Comparison of ENCODE assay signal across 12 cellular contexts in genomic region chr18:58970943-58971799, GRCh38.
DNase-seq lines count a peak whose midpoint lies in the region; ATAC-seq and TF ChIP-seq lines count a peak whose summit lies in the region.
"Had no signal": no experiment of that assay in that cellular context is flagged by ENCODE, and none has a peak within 500 bp of the region (broad histone marks: within the 10 kb centered on the region; RNA-seq: fewer than 3 reads in every experiment).

No MANE protein-coding gene starts in this region.

- no peak overlapping the region for H3K27ac Mint-ChIP-seq in CD4-positive, alpha-beta T cell

- H3K4me1 ChIP-seq in mammary epithelial cell (ENCODE audit: insufficient read depth, low read length), result no peaks in the 10 kb centered on the region

- H3K27me3 Mint-ChIP-seq in CD4-positive, alpha-beta T cell, result peaks cover 42% of the 10 kb centered on the region

- H3K4me2 ChIP-seq in mammary epithelial cell (ENCODE audit: insufficient read depth, low read depth, low read length), result no peak overlapping the region

- no peaks in the 10 kb centered on the region for H3K9me3 Mint-ChIP-seq in CD4-positive, alpha-beta T cell

- POLR2A ChIA-PET in CD4-positive, alpha-beta T cell (lab: Charles Lee), result no interaction called here

- no peak overlapping the region for H3K9ac ChIP-seq in mammary epithelial cell (ENCODE audit: insufficient read depth, low read length)

- DNase-seq in mammary epithelial cell, result no peak
- DNase-seq in NCI-H1930 (lab: John Stamatoyannopoulos, UW), result no peak
- no peak for DNase-seq in CD4-positive, alpha-beta T cell
- DNase-seq in activated CD4-positive, alpha-beta T cell treated with anti-CD3 and anti-CD28 coated beads for 48 hours, result no peak
- DNase-seq: activated naive CD4-positive, alpha-beta T cell treated with anti-CD3 and anti-CD28 coated beads, Interleukin-2, amount 50 U/mL, for 16 hours; kidney; stimulated activated naive CD4-positive, alpha-beta T cell had no signal

- no peaks in the 10 kb centered on the region for H3K9me3 ChIP-seq in mammary epithelial cell (replicated peaks; ENCODE audit: insufficient read depth, low read length)
- no peaks in the 10 kb centered on the region for H3K9me3 ChIP-seq in CD4-positive, alpha-beta T cell (ENCODE audit: control insufficient read depth, low read length)

- H3K4me3 Mint-ChIP-seq in CD4-positive, alpha-beta T cell, result no peak overlapping the region

- no peaks in the 10 kb centered on the region for H3K4me1 Mint-ChIP-seq in CD4-positive, alpha-beta T cell (ENCODE audit: low read depth)

- dilution Hi-C loops in mammary epithelial cell (cut with HindIII; ENCODE audit: low sequenced_read_pairs), result no loop called here

- BruUV-seq in mammary epithelial cell (replicated peaks; lab: Mats Ljungman, UMichigan), result no TSS peak

- no peak overlapping the region for H2AFZ ChIP-seq in mammary epithelial cell (ENCODE audit: low read depth, low read length)

- ATAC-seq in GM18519 (IDR thresholded peaks at IDR 0.05; ENCODE audit: low FRiP score, unreplicated experiment) (peak; percentile 52), GM21717 (IDR thresholded peaks at IDR 0.05; ENCODE audit: unreplicated experiment) (peak; percentile 77), HG03342 (IDR thresholded peaks at IDR 0.05; ENCODE audit: unreplicated experiment) (peak; percentile 81)
- no peak for ATAC-seq in CD4-positive, alpha-beta T cell (ENCODE audit: poor library complexity)

- intact Hi-C loops in mammary epithelial cell (cut with micrococcal nuclease), result no loop called here
- intact Hi-C loops in CD4-positive, alpha-beta T cell (cut with DNase I, micrococcal nuclease), result no loop called here

- H4K20me1 ChIP-seq in mammary epithelial cell (ENCODE audit: insufficient read depth, low read length), result no peaks in the 10 kb centered on the region

- WGBS in mammary epithelial cell (ENCODE audit: low coverage, missing lambda C conversion rate), result 93% methylated on average over 14 of the region's 14 CpGs

- no peak for TF ChIP-seq CTCF in mammary epithelial cell (conservative IDR thresholded peaks at IDR 0.05 in 1 of 2, IDR thresholded peaks at IDR 0.05 in 1 of 2; ENCODE audit: extremely low read depth in 1 of 2, insufficient read depth in 1 of 2, low read depth in 1 of 2, low read length in 2 of 2)
- TF ChIP-seq CTCF in CD4-positive, alpha-beta T cell (IDR thresholded peaks at IDR 0.05), result no peak

- peaks cover 8% of the 10 kb centered on the region for H3K36me3 ChIP-seq in mammary epithelial cell (ENCODE audit: insufficient read depth, low read length)

- no peaks in the 10 kb centered on the region for H3K27me3 ChIP-seq in mammary epithelial cell (ENCODE audit: insufficient read depth, low read length)
- no peaks in the 10 kb centered on the region for H3K27me3 ChIP-seq in CD4-positive, alpha-beta T cell (ENCODE audit: control insufficient read depth, insufficient read depth, low read length)

- in situ Hi-C loops in mammary epithelial cell (cut with MboI; ENCODE audit: low sequenced_read_pairs in 2 of 2), result no loop called here

- CTCF ChIA-PET in mammary epithelial cell (lab: Charles Lee; ENCODE audit: low non-redundant PET), result no interaction called here
- CTCF ChIA-PET in CD4-positive, alpha-beta T cell (lab: Charles Lee), result no interaction called here

- H3K79me2 ChIP-seq in mammary epithelial cell (ENCODE audit: insufficient read depth, low read length), result no peaks in the 10 kb centered on the region

- H3K36me3 Mint-ChIP-seq in CD4-positive, alpha-beta T cell (ENCODE audit: low read depth), result no peaks in the 10 kb centered on the region

- H3K4me3 ChIP-seq in mammary epithelial cell (replicated peaks in 1 of 3; ENCODE audit: insufficient read depth in 1 of 3, low read depth in 2 of 3, low read length in 3 of 3), result no peak overlapping the region

- H3K27ac ChIP-seq in cingulate gyrus (ENCODE audit: low read depth, low read length), result peak overlapping the region; percentile 60
- H3K27ac ChIP-seq in mammary epithelial cell (ENCODE audit: insufficient read depth, low read depth, low read length), result no peak overlapping the region
- H3K27ac ChIP-seq in CD4-positive, alpha-beta T cell (ENCODE audit: low read depth, low read length), result no peak overlapping the region
- H3K27ac ChIP-seq: epithelial cell of prostate had no signal
